In the genomic region with DNA sequence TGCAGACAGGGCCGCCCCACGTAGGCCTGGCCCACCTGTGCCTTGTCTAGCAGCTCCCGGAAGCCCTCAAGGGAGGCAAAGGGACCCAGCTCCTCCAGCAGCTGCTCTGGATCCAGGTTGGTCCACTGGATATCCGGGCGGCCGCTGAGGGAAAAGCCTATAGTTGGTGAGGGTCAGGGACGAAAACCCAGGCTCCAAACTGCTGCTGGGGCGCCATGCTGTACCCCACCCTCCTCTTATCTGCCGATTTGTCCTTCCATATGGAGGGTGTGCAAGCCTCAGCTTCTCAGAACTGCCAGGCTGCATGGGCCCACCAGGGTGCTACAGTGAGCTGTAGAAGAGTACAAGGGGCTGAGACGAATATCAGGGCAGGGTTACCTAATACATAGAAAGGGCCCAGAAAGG, we compare ENCODE assay signal across 33 cellular contexts. TPM values are rescaled to one million over a fixed set of nuclear protein-coding genes. Genes with fewer than 3 reads are reported as not detected.
DNase-seq lines count a peak whose midpoint lies in the region; ATAC-seq and TF ChIP-seq lines count a peak whose summit lies in the region.
"Had no signal": no experiment of that assay in that cellular context is flagged by ENCODE, and none has a peak within 500 bp of the region (broad histone marks: within the 10 kb centered on the region; RNA-seq: fewer than 3 reads in every experiment).

No MANE protein-coding gene starts in this region.

- H3K27me3 ChIP-seq in A673 (replicated peaks; ENCODE audit: insufficient read depth, low read depth, low read length, poor library complexity) (no peaks in the 10 kb centered on the region), upper lobe of right lung (no peaks in the 10 kb centered on the region)
- H3K27me3 ChIP-seq: colonic mucosa, ovary, uterus had no signal

- no peaks in the 10 kb centered on the region for H3K36me3 Mint-ChIP-seq in dendritic cell treated with granulocyte-macrophage colony-stimulating factor and Interleukin-4, amounts not matched to agents 40 ng/mL and 50 ng/mL, for 4 days (ENCODE audit: low read depth)
- H3K36me3 Mint-ChIP-seq: natural killer cell treated with Interleukin-12 subunit alpha and Interleukin-12 subunit beta and Interleukin-15 and Interleukin-18, amount 100 ng/mL, for 72 hours; stimulated activated memory B cell treated with anti-CD40 and anti-IgM and Interleukin-4, amounts not matched to agents 10 μg/mL and 1 μg/mL and 100 μg/mL, for 72 hours had no signal

- BruUV-seq in A673 (replicated peaks; lab: Mats Ljungman, UMichigan): no TSS peak

- CTCF ChIA-PET in A673 (lab: Charles Lee): interaction anchor here (0.5 kb wide), 1 partner anchor 44 kb away, joined by 6 read pairs; no protein-coding TSS in a partner anchor

- DNase-seq in A673 (ENCODE audit: low spot score): no peak
- no peak for DNase-seq in GM10266 (ENCODE audit: extremely low spot score)
- peak; percentile 32 for DNase-seq in OCI-M1 (lab: John Stamatoyannopoulos, UW)
- DNase-seq in upper lobe of right lung: no peak
- DNase-seq in NCI-H1048 (lab: John Stamatoyannopoulos, UW): no peak
- no peak for DNase-seq in effector CD8-positive, alpha-beta T cell (lab: John Stamatoyannopoulos, UW)
- DNase-seq: ACHN; activated CD4-positive, alpha-beta T cell treated with anti-CD3 and anti-CD28 coated beads for 48 hours; activated naive CD4-positive, alpha-beta T cell treated with anti-CD3 and anti-CD28 coated beads for 36 hours; activated T-cell treated with anti-CD3 and anti-CD28 coated beads, Interleukin-2, amount 50 U/mL, for 48 hours; amniotic stem cell; C1 segment of cervical spinal cord; Caco-2; colonic mucosa; HCEC 1CT; IMR-90; islet precursor cell; left ventricle myocardium superior; midbrain; MM.1S; NCI-H146; NCI-H526 treated with DMSO at 0.1 percent for 48 hours; SHP77 treated with DMSO at 0.1 percent for 48 hours; stimulated activated CD4-positive, alpha-beta T cell treated with anti-CD3 and anti-CD28 coated beads, Interleukin-2, amount 100 ng/mL, for 48 hours; uterus had no signal

- POLR2A ChIA-PET in A673 (lab: Charles Lee; ENCODE audit: low non-redundant PET): no interaction called here

- intact Hi-C loops in A673 (cut with micrococcal nuclease; ENCODE audit: unreplicated experiment): loop anchor here (10.0 kb wide), 1 partner anchor 154 kb away; a partner anchor contains a TSS
- intact Hi-C loops in dendritic cell treated with granulocyte-macrophage colony-stimulating factor and Interleukin-4, amounts not matched to agents 40 ng/mL and 50 ng/mL, for 4 days (cut with micrococcal nuclease): loop anchor here (5.0 kb wide), 1 partner anchor 34 kb away; no protein-coding TSS in a partner anchor
- intact Hi-C loops in upper lobe of right lung (cut with DNase I): no loop called here

- H3K4me3 ChIP-seq in A673 (ENCODE audit: low read depth, low read length, poor library complexity, severe bottlenecking) (no peak overlapping the region), upper lobe of right lung (no peak overlapping the region)
- H3K4me3 ChIP-seq: colonic mucosa, ovary, uterus had no signal

- H3K27ac ChIP-seq in A673 (ENCODE audit: low read depth, low read length, poor library complexity, severe bottlenecking) (no peak overlapping the region), upper lobe of right lung (no peak overlapping the region)
- H3K27ac ChIP-seq: colonic mucosa, ovary, uterus had no signal

- TF ChIP-seq CTCF in A673 (conservative IDR thresholded peaks at IDR 0.05; ENCODE audit: low read depth, low read length) (0 out of 2 replicates have a peak, but pooled peaks have one; percentile 13), GM10266 (IDR thresholded peaks at IDR 0.05; ENCODE audit: control insufficient read depth, insufficient read depth, low read depth, missing control alignments) (peak; percentile 6), upper lobe of right lung (IDR thresholded peaks at IDR 0.05) (no peak)

- H3K4me3 Mint-ChIP-seq in dendritic cell treated with granulocyte-macrophage colony-stimulating factor and Interleukin-4, amounts not matched to agents 40 ng/mL and 50 ng/mL, for 4 days: no peak overlapping the region
- H3K4me3 Mint-ChIP-seq: activated naive CD4-positive, alpha-beta T cell treated with anti-CD3 and anti-CD28 coated beads for 36 hours; natural killer cell treated with Interleukin-12 subunit alpha and Interleukin-12 subunit beta and Interleukin-15 and Interleukin-18, amount 100 ng/mL, for 72 hours; stimulated activated memory B cell treated with anti-CD40 and anti-IgM and Interleukin-4, amounts not matched to agents 10 μg/mL and 1 μg/mL and 100 μg/mL, for 72 hours; T-helper 1 cell treated with Interleukin-12 subunit alpha and Interleukin-12 subunit beta and Interleukin-4 antibody, amounts not matched to agents 30 μg/mL and 1 μg/mL, for 36 hours had no signal

- H3K4me1 Mint-ChIP-seq in dendritic cell treated with granulocyte-macrophage colony-stimulating factor and Interleukin-4, amounts not matched to agents 40 ng/mL and 50 ng/mL, for 4 days (ENCODE audit: low read depth): peaks cover 96% of the 10 kb centered on the region

- no peak for ATAC-seq in upper lobe of right lung
- no peak for ATAC-seq in HG03571 (IDR thresholded peaks at IDR 0.05; ENCODE audit: unreplicated experiment)
- ATAC-seq: left ventricle myocardium superior; natural killer cell treated with Interleukin-12 subunit alpha and Interleukin-12 subunit beta and Interleukin-15 and Interleukin-18, amount 100 ng/mL, for 72 hours; stimulated activated memory B cell treated with anti-CD40 and anti-IgM and Interleukin-4, amounts not matched to agents 10 μg/mL and 1 μg/mL and 100 μg/mL, for 72 hours had no signal

- H3K36me3 ChIP-seq in A673 (ENCODE audit: insufficient read depth, low read length, poor library complexity, severe bottlenecking): no peaks in the 10 kb centered on the region
- H3K36me3 ChIP-seq in upper lobe of right lung: no peaks in the 10 kb centered on the region
- H3K36me3 ChIP-seq: colonic mucosa, ovary, uterus had no signal

- H3K4me1 ChIP-seq in A673 (ENCODE audit: insufficient read depth, low read length, poor library complexity, severe bottlenecking): peaks cover 13% of the 10 kb centered on the region
- H3K4me1 ChIP-seq in upper lobe of right lung: peaks cover 22% of the 10 kb centered on the region
- H3K4me1 ChIP-seq: Caco-2, colonic mucosa, uterus had no signal

- H3K27ac Mint-ChIP-seq in dendritic cell treated with granulocyte-macrophage colony-stimulating factor and Interleukin-4, amounts not matched to agents 40 ng/mL and 50 ng/mL, for 4 days: peak overlapping the region; percentile 93
- H3K27ac Mint-ChIP-seq: activated naive CD4-positive, alpha-beta T cell treated with anti-CD3 and anti-CD28 coated beads for 36 hours; natural killer cell treated with Interleukin-12 subunit alpha and Interleukin-12 subunit beta and Interleukin-15 and Interleukin-18, amount 100 ng/mL, for 72 hours; stimulated activated memory B cell treated with anti-CD40 and anti-IgM and Interleukin-4, amounts not matched to agents 10 μg/mL and 1 μg/mL and 100 μg/mL, for 72 hours; T-helper 1 cell treated with Interleukin-12 subunit alpha and Interleukin-12 subunit beta and Interleukin-4 antibody, amounts not matched to agents 30 μg/mL and 1 μg/mL, for 36 hours had no signal

- H3K9me3 Mint-ChIP-seq in dendritic cell treated with granulocyte-macrophage colony-stimulating factor and Interleukin-4, amounts not matched to agents 40 ng/mL and 50 ng/mL, for 4 days: no peaks in the 10 kb centered on the region
- H3K9me3 Mint-ChIP-seq: activated naive CD4-positive, alpha-beta T cell treated with anti-CD3 and anti-CD28 coated beads for 36 hours; natural killer cell treated with Interleukin-12 subunit alpha and Interleukin-12 subunit beta and Interleukin-15 and Interleukin-18, amount 100 ng/mL, for 72 hours; stimulated activated memory B cell treated with anti-CD40 and anti-IgM and Interleukin-4, amounts not matched to agents 10 μg/mL and 1 μg/mL and 100 μg/mL, for 72 hours; T-helper 1 cell treated with Interleukin-12 subunit alpha and Interleukin-12 subunit beta and Interleukin-4 antibody, amounts not matched to agents 30 μg/mL and 1 μg/mL, for 36 hours had no signal

- H3K27me3 Mint-ChIP-seq in dendritic cell treated with granulocyte-macrophage colony-stimulating factor and Interleukin-4, amounts not matched to agents 40 ng/mL and 50 ng/mL, for 4 days: peaks cover 1% of the 10 kb centered on the region
- H3K27me3 Mint-ChIP-seq: natural killer cell treated with Interleukin-12 subunit alpha and Interleukin-12 subunit beta and Interleukin-15 and Interleukin-18, amount 100 ng/mL, for 72 hours; stimulated activated memory B cell treated with anti-CD40 and anti-IgM and Interleukin-4, amounts not matched to agents 10 μg/mL and 1 μg/mL and 100 μg/mL, for 72 hours had no signal

- H3K9me3 ChIP-seq in A673 (ENCODE audit: low read depth, low read length, poor library complexity, severe bottlenecking) (no peaks in the 10 kb centered on the region), upper lobe of right lung (no peaks in the 10 kb centered on the region)
- H3K9me3 ChIP-seq: Caco-2, colonic mucosa, ovary, uterus had no signal

RNA-seq across cellular contexts. Expression of a gene that starts 12.2 kb away (rescaled TPM):
- 2.3 and 3.2 TPM in 2 replicates for total RNA-seq in A673 (2021)
- 0.64 TPM for total RNA-seq in upper lobe of right lung
- total RNA-seq: bronchial epithelial cell had no signal

RNA-seq across cellular contexts. Expression of a gene that starts 22.6 kb away (rescaled TPM):
- total RNA-seq in A673 (2021) (10.3 and 12.6 TPM in 2 replicates), upper lobe of right lung (9.2 TPM)

RNA-seq across cellular contexts. Expression of a gene that starts 23.8 kb away (rescaled TPM):
- total RNA-seq in A673 (2021) (0.44 and 0.54 TPM in 2 replicates), upper lobe of right lung (not detected)
- total RNA-seq: bronchial epithelial cell; Caco-2; IMR-90; natural killer cell treated with Interleukin-12 subunit alpha and Interleukin-12 subunit beta and Interleukin-15 and Interleukin-18, amount 100 ng/mL, for 72 hours had no signal

RNA-seq across cellular contexts. Expression of a gene that starts 30.7 kb away (rescaled TPM):
- total RNA-seq in A673 (2021) (10.8 and 15.6 TPM in 2 replicates), upper lobe of right lung (38.8 TPM)

RNA-seq across cellular contexts. Expression of a gene that starts 42.9 kb away (rescaled TPM):
- total RNA-seq in A673 (2021) (not detected in 2 replicates), upper lobe of right lung (not detected)
- total RNA-seq: bronchial epithelial cell, Caco-2, glomerular endothelial cell, IMR-90 had no signal
